18 cellular contexts compared by ENCODE assay signal in genomic region chr14:68711551-68712437, GRCh38.
DNase-seq lines count a peak whose midpoint lies in the region; ATAC-seq, FAIRE-seq and TF ChIP-seq lines count a peak whose summit lies in the region.
"Had no signal": no experiment of that assay in that cellular context is flagged by ENCODE, and none has a peak within 500 bp of the region (broad histone marks: within the 10 kb centered on the region; RNA-seq: fewer than 3 reads in every experiment).

No MANE protein-coding gene starts in this region.

- H3K27ac ChIP-seq in CD4-positive, alpha-beta T cell (ENCODE audit: low read depth, low read length): peak overlapping the region; percentile 44
- H3K27ac ChIP-seq in K562 (ENCODE audit: extremely low read depth, low read depth, low read length): no peak overlapping the region
- peak overlapping the region; percentile 29 for H3K27ac ChIP-seq in naive thymus-derived CD4-positive, alpha-beta T cell (ENCODE audit: low read depth, low read length)
- H3K27ac ChIP-seq: GM23248, right atrium auricular region had no signal

- no peak overlapping the region for H3K4me3 ChIP-seq in K562
- no peak overlapping the region for H3K4me3 ChIP-seq in naive thymus-derived CD4-positive, alpha-beta T cell (ENCODE audit: low read length)
- H3K4me3 ChIP-seq: GM23248, heart left ventricle, right atrium auricular region had no signal

- no peaks in the 10 kb centered on the region for H3K27me3 Mint-ChIP-seq in CD4-positive, alpha-beta T cell
- H3K27me3 Mint-ChIP-seq in naive thymus-derived CD4-positive, alpha-beta T cell: no peaks in the 10 kb centered on the region
- H3K27me3 Mint-ChIP-seq: IgD-negative memory B cell, naive B cell had no signal

- H3K79me2 ChIP-seq in K562 (ENCODE audit: control insufficient read depth, insufficient read depth, low read length): no peaks in the 10 kb centered on the region

- no peaks in the 10 kb centered on the region for H3K36me3 ChIP-seq in K562 (ENCODE audit: control insufficient read depth, insufficient read depth, low read length)
- no peaks in the 10 kb centered on the region for H3K36me3 ChIP-seq in naive thymus-derived CD4-positive, alpha-beta T cell (ENCODE audit: control insufficient read depth in 2 of 3, insufficient read depth in 3 of 3, low read length in 3 of 3)
- H3K36me3 ChIP-seq: heart left ventricle, right atrium auricular region had no signal

- no peak for TF ChIP-seq EP300 in K562 (IDR thresholded peaks at IDR 0.05; ENCODE audit: low read length)

- TF ChIP-seq POLR2A in K562 (conservative IDR thresholded peaks at IDR 0.05): no peak

- H3K4me2 ChIP-seq in K562 (ENCODE audit: insufficient read depth, low read length): no peak overlapping the region

- H2AFZ ChIP-seq in K562 (ENCODE audit: low read depth, low read length): no peak overlapping the region
- H2AFZ ChIP-seq: GM23248 had no signal

- intact Hi-C loops in CD4-positive, alpha-beta T cell (cut with DNase I, micrococcal nuclease): no loop called here
- intact Hi-C loops in K562 (cut with micrococcal nuclease): no loop called here
- intact Hi-C loops in naive thymus-derived CD4-positive, alpha-beta T cell (cut with micrococcal nuclease): no loop called here

- no peak for FAIRE-seq in K562 (lab: Jason Lieb, UNC)
- FAIRE-seq: RCC 7860 had no signal

- in situ Hi-C loops in K562 (cut with MboI): loop anchor here (5.0 kb wide), 1 partner anchor 71 kb away; no protein-coding TSS in a partner anchor

- no peak for TF ChIP-seq CTCF in CD4-positive, alpha-beta T cell (IDR thresholded peaks at IDR 0.05)
- TF ChIP-seq CTCF in K562 (IDR thresholded peaks at IDR 0.05 in 2 of 3, conservative IDR thresholded peaks at IDR 0.05 in 1 of 3; ENCODE audit: insufficient read depth in 2 of 3, low read depth in 1 of 3, low read length in 3 of 3): no peak

- peak; percentile 68 for ATAC-seq in CD4-positive, alpha-beta T cell (ENCODE audit: poor library complexity)
- ATAC-seq in K562 (no peak), GM19324 (IDR thresholded peaks at IDR 0.05; ENCODE audit: low FRiP score, unreplicated experiment) (no peak)
- ATAC-seq in naive thymus-derived CD4-positive, alpha-beta T cell: peak; percentile 48
- ATAC-seq: heart left ventricle had no signal

- no peaks in the 10 kb centered on the region for H3K27me3 ChIP-seq in CD4-positive, alpha-beta T cell (ENCODE audit: control insufficient read depth, insufficient read depth, low read length)
- no peaks in the 10 kb centered on the region for H3K27me3 ChIP-seq in K562 (ENCODE audit: control insufficient read depth in 2 of 2, insufficient read depth in 2 of 2, low read length in 2 of 2)
- H3K27me3 ChIP-seq in naive thymus-derived CD4-positive, alpha-beta T cell (ENCODE audit: control insufficient read depth in 2 of 2, insufficient read depth in 2 of 2, low read length in 2 of 2): no peaks in the 10 kb centered on the region
- H3K27me3 ChIP-seq: heart left ventricle, right atrium auricular region had no signal

- 51% methylated on average over 11 of the region's 11 CpGs for WGBS in K562 (ENCODE audit: insufficient coverage, low coverage, missing lambda C conversion rate)

- CTCF ChIA-PET in CD4-positive, alpha-beta T cell (lab: Charles Lee): no interaction called here
- CTCF ChIA-PET in K562 (lab: Yijun Ruan, JAX; ENCODE audit: low intra/inter-chr PET ratio): no interaction called here
- CTCF ChIA-PET in naive thymus-derived CD4-positive, alpha-beta T cell (lab: Charles Lee): no interaction called here

- H3K9ac ChIP-seq in K562 (ENCODE audit: insufficient read depth in 1 of 2, low read depth in 2 of 2, low read length in 2 of 2): no peak overlapping the region
- H3K9ac ChIP-seq: GM23248 had no signal

- H3K4me1 Mint-ChIP-seq in CD4-positive, alpha-beta T cell (ENCODE audit: low read depth): peaks cover 46% of the 10 kb centered on the region
- H3K4me1 Mint-ChIP-seq in naive thymus-derived CD4-positive, alpha-beta T cell: peaks cover 19 to 44% (median 34%) of the 10 kb centered on the region in 7 donors

- peaks cover 7 to 17% of the 10 kb centered on the region in 2 experiments; a peak in 4 of 5 replicates for H3K4me1 ChIP-seq in K562 (replicated peaks in 1 of 2; ENCODE audit: control insufficient read depth in 2 of 2, insufficient read depth in 2 of 2, low read length in 2 of 2)
- H3K4me1 ChIP-seq in naive thymus-derived CD4-positive, alpha-beta T cell (ENCODE audit: control insufficient read depth in 2 of 2, insufficient read depth in 2 of 2, low read length in 2 of 2): peaks cover 20 to 24% of the 10 kb centered on the region in 2 donors

- DNase-seq in DMS53 (lab: John Stamatoyannopoulos, UW): peak; percentile 45
- no peak for DNase-seq in DMS53 treated with DMSO at 0.1 percent for 48 hours (lab: John Stamatoyannopoulos, UW; ENCODE audit: unreplicated experiment)
- peak in 2 of 10 experiments; percentile 6 to 14 for DNase-seq in CD4-positive, alpha-beta T cell
- no peak for DNase-seq in K562 (ENCODE audit: extremely low read depth in 1 of 4, low spot score in 3 of 4)
- peak in 4 of 9 donors; percentile 13 to 28 (median 25) for DNase-seq in naive thymus-derived CD4-positive, alpha-beta T cell
- no peak for DNase-seq in inferior parietal cortex (ENCODE audit: extremely low spot score)
- DNase-seq in NCI-H748 treated with DMSO at 0.1 percent for 48 hours (lab: John Stamatoyannopoulos, UW): no peak
- DNase-seq: 8988T, COR-L47, GM23248, heart left ventricle, naive B cell, NCI-H1092 treated with DMSO at 0.1 percent for 48 hours, NCI-H345 had no signal

- TF ChIP-seq RAD21 in K562 (CRISPR knock-in tag; conservative IDR thresholded peaks at IDR 0.05 in 1 of 2, IDR thresholded peaks at IDR 0.05 in 1 of 2): no peak

- H3K36me3 Mint-ChIP-seq in CD4-positive, alpha-beta T cell (ENCODE audit: low read depth): no peaks in the 10 kb centered on the region
- H3K36me3 Mint-ChIP-seq in naive thymus-derived CD4-positive, alpha-beta T cell: no peaks in the 10 kb centered on the region
- H3K36me3 Mint-ChIP-seq: naive B cell had no signal

- no peaks in the 10 kb centered on the region for H3K9me3 Mint-ChIP-seq in CD4-positive, alpha-beta T cell
- H3K9me3 Mint-ChIP-seq in naive thymus-derived CD4-positive, alpha-beta T cell: no peaks in the 10 kb centered on the region
- H3K9me3 Mint-ChIP-seq: IgD-negative memory B cell, naive B cell had no signal

- POLR2A ChIA-PET in CD4-positive, alpha-beta T cell (lab: Charles Lee): interaction anchor here (1.2 kb wide), 1 partner anchor 81 kb away, joined by 5 read pairs; the partner anchor contains the start of gene ZFP36L1
- POLR2A ChIA-PET in K562 (lab: Yijun Ruan, JAX): interaction anchor here (0.6 kb wide), 1 partner anchor 106 kb away, joined by 3 read pairs; no protein-coding TSS in a partner anchor
- POLR2A ChIA-PET in naive thymus-derived CD4-positive, alpha-beta T cell (lab: Charles Lee): interaction anchor here (0.7 to 1.5 kb wide), 5 partner anchors 27 to 101 kb away, joined by 3 to 5 read pairs (median 4); partner anchors contain the start of gene ZFP36L1

- H3K4me3 Mint-ChIP-seq in CD4-positive, alpha-beta T cell: no peak overlapping the region
- peak overlapping the region in 7 of 10 donors; percentile 25 to 72 (median 37) for H3K4me3 Mint-ChIP-seq in naive thymus-derived CD4-positive, alpha-beta T cell
- H3K4me3 Mint-ChIP-seq: IgD-negative memory B cell had no signal

- H4K20me1 ChIP-seq in K562 (replicated peaks; ENCODE audit: control insufficient read depth, insufficient read depth, low read length): no peaks in the 10 kb centered on the region

- H3K9me3 ChIP-seq in CD4-positive, alpha-beta T cell (ENCODE audit: control insufficient read depth, low read length): no peaks in the 10 kb centered on the region
- no peaks in the 10 kb centered on the region for H3K9me3 ChIP-seq in K562 (replicated peaks; ENCODE audit: control insufficient read depth, insufficient read depth, low read depth, low read length)
- no peaks in the 10 kb centered on the region for H3K9me3 ChIP-seq in naive thymus-derived CD4-positive, alpha-beta T cell (ENCODE audit: control insufficient read depth in 2 of 3, low read length in 3 of 3)
- H3K9me3 ChIP-seq: heart left ventricle, right atrium auricular region had no signal

- peak overlapping the region; percentile 85 for H3K27ac Mint-ChIP-seq in CD4-positive, alpha-beta T cell
- H3K27ac Mint-ChIP-seq in naive thymus-derived CD4-positive, alpha-beta T cell: peak overlapping the region; percentile 66 to 86 (median 83)

- no TSS peak for BruUV-seq in K562 (replicated peaks; lab: Mats Ljungman, UMichigan)

- no peaks in the 10 kb centered on the region for H3K9me1 ChIP-seq in K562 (ENCODE audit: control insufficient read depth, insufficient read depth, low read length)

TF ChIP-seq in K562, 482 proteins besides CTCF, POLR2A, EP300 and RAD21 (continues in another document):
- TF ChIP-seq ZNF316 (IDR thresholded peaks at IDR 0.05) (peak; percentile 75), CLOCK (CRISPR knock-in tag; IDR thresholded peaks at IDR 0.05; ENCODE audit: borderline replicate concordance) (no peak), C11orf30 (IDR thresholded peaks at IDR 0.05; ENCODE audit: low read depth) (peak; percentile 44; the same call in 1 of the 2 replicates)

Comparison
In these comparisons a context has a peak if more than half of its experiments do, and no peak if none do; other contexts are left out.
1. ATAC-seq: peak in CD4-positive, alpha-beta T cell (single experiment) and naive thymus-derived CD4-positive, alpha-beta T cell (single experiment); none in K562 (single experiment) and GM19324 (single experiment).